Comparison of ENCODE assay signal across 27 cellular contexts in genomic region chr18:58601468-58602266, GRCh38. TPM values are rescaled to one million over a fixed set of nuclear protein-coding genes. Genes with fewer than 3 reads are reported as not detected.
DNase-seq lines count a peak whose midpoint lies in the region; ATAC-seq, FAIRE-seq and TF ChIP-seq lines count a peak whose summit lies in the region.
"Had no signal": no experiment of that assay in that cellular context is flagged by ENCODE, and none has a peak within 500 bp of the region (broad histone marks: within the 10 kb centered on the region; RNA-seq: fewer than 3 reads in every experiment).

No MANE protein-coding gene starts in this region.

- peak overlapping the region; percentile 23; the same call in 1 of the 2 replicates for H2BK15ac ChIP-seq in H1 (ENCODE audit: low read length)

- H3K4me1 ChIP-seq in GM23338 (ENCODE audit: insufficient read depth) (peaks cover 13% of the 10 kb centered on the region), H1 (replicated peaks in 1 of 4; ENCODE audit: control insufficient read depth in 3 of 4, insufficient read depth in 4 of 4, low read length in 3 of 4) (peaks cover 0 to 6% (median 3%) of the 10 kb centered on the region in 4 experiments; a peak in 4 of 7 replicates), liver (ENCODE audit: control insufficient read depth in 4 of 4, insufficient read depth in 4 of 4, low read length in 3 of 4) (peaks cover 5 to 23% (median 15%) of the 10 kb centered on the region in 4 donors), trophoblast cell (ENCODE audit: control insufficient read depth in 1 of 2, insufficient read depth in 2 of 2, low read length in 2 of 2) (peaks cover 20 to 27% of the 10 kb centered on the region in 2 experiments), uterus (peaks cover 0 to 5% of the 10 kb centered on the region in 2 donors)
- H3K4me1 ChIP-seq: SJCRH30 had no signal

- H3K14ac ChIP-seq in H1 (ENCODE audit: insufficient read length) (no peak overlapping the region), trophoblast cell (ENCODE audit: low read length) (peak overlapping the region; percentile 24)

- H4K91ac ChIP-seq in H1 (replicated peaks; ENCODE audit: insufficient read length, low read length) (peak overlapping the region; percentile 1), trophoblast cell (ENCODE audit: low read depth, low read length) (peak overlapping the region; percentile 70)

- intact Hi-C loops in uterus (cut with DNase I; ENCODE audit: low total_unique reads), result no loop called here

- H3K4me2 ChIP-seq in GM23338 (no peak overlapping the region), H1 (ENCODE audit: insufficient read depth in 1 of 2, low read depth in 2 of 2, low read length in 2 of 2) (no peak overlapping the region), trophoblast cell (ENCODE audit: low read length) (no peak overlapping the region)
- H3K4me2 ChIP-seq: A549; BLaER1 treated with 17β-estradiol and CSF1 and Interleukin-3, amounts not matched to agents 10 nM and 100 nM; PC-9 had no signal

- H2AK5ac ChIP-seq in H1 (ENCODE audit: low read depth, low read length), result no peak overlapping the region
- H2AK5ac ChIP-seq in trophoblast cell (ENCODE audit: low read length), result peak overlapping the region; percentile 31

- H3K4ac ChIP-seq in H1 (replicated peaks; ENCODE audit: insufficient read length, low read depth, low read length) (no peak overlapping the region), trophoblast cell (ENCODE audit: low read depth, low read length) (no peak overlapping the region)

- H3K23ac ChIP-seq in H1 (ENCODE audit: insufficient read length) (no peak overlapping the region), trophoblast cell (ENCODE audit: low read length) (no peak overlapping the region)

- TF ChIP-seq CTCF in GM23338 (conservative IDR thresholded peaks at IDR 0.05; ENCODE audit: low read depth in 2 of 2), result no peak
- no peak for TF ChIP-seq CTCF in H1 (IDR thresholded peaks at IDR 0.05; ENCODE audit: control extremely low read depth in 1 of 3, insufficient read depth in 1 of 3, low read depth in 1 of 3, low read length in 3 of 3)
- peak; percentile 16 for TF ChIP-seq CTCF in liver (IDR thresholded peaks at IDR 0.05; ENCODE audit: low read depth, low read length, missing input control)
- no peak for TF ChIP-seq CTCF in uterus (IDR thresholded peaks at IDR 0.05)

- H3K4me1 Mint-ChIP-seq in GM23338, result peaks cover 11% of the 10 kb centered on the region

- no peak for FAIRE-seq in H1 (lab: Jason Lieb, UNC)
- FAIRE-seq: A549, GM12891, H54 had no signal

- ATAC-seq in GM23338, result no peak
- ATAC-seq: A549, Right ventricle myocardium inferior, SK-N-SH treated with all-trans-retinoic acid at 6 μM for 48 hours had no signal

- H3K27ac ChIP-seq in GM23338 (ENCODE audit: low read depth), result no peak overlapping the region
- H3K27ac ChIP-seq in H1 (ENCODE audit: low read depth, low read length), result no peak overlapping the region
- peak overlapping the region; percentile 46 to 84 for H3K27ac ChIP-seq in liver (ENCODE audit: low read depth in 1 of 2, low read length in 2 of 2)
- H3K27ac ChIP-seq in trophoblast cell (ENCODE audit: low read depth, low read length), result peak overlapping the region; percentile 68
- no peak overlapping the region for H3K27ac ChIP-seq in uterus
- H3K27ac ChIP-seq: BLaER1 treated with 17β-estradiol and CSF1 and Interleukin-3, amounts not matched to agents 10 nM and 100 nM; PC-9; SJCRH30 had no signal

- H3K27me3 ChIP-seq in GM23338 (ENCODE audit: insufficient read depth) (no peaks in the 10 kb centered on the region), H1 (replicated peaks in 1 of 4; ENCODE audit: control insufficient read depth in 3 of 4, extremely low read depth in 1 of 4, insufficient read depth in 3 of 4, low read length in 3 of 4) (no peaks in the 10 kb centered on the region), liver (ENCODE audit: control insufficient read depth in 4 of 4, insufficient read depth in 4 of 4, low read length in 3 of 4) (no peaks in the 10 kb centered on the region), trophoblast cell (ENCODE audit: insufficient read depth, low read length) (no peaks in the 10 kb centered on the region), uterus (no peaks in the 10 kb centered on the region)
- H3K27me3 ChIP-seq: BLaER1 treated with 17β-estradiol and CSF1 and Interleukin-3, amounts not matched to agents 10 nM and 100 nM; MG63; SJCRH30 had no signal

- TF ChIP-seq EP300 in H1 (IDR thresholded peaks at IDR 0.05; ENCODE audit: borderline replicate concordance in 1 of 2, low read depth in 2 of 2, low read length in 2 of 2), result no peak

- H4K20me1 ChIP-seq in GM23338 (replicated peaks; ENCODE audit: insufficient read depth) (no peaks in the 10 kb centered on the region), H1 (replicated peaks in 1 of 2; ENCODE audit: control insufficient read depth in 1 of 2, insufficient read depth in 2 of 2, low read length in 2 of 2) (no peaks in the 10 kb centered on the region)
- H4K20me1 ChIP-seq: BLaER1 treated with 17β-estradiol and CSF1 and Interleukin-3, amounts not matched to agents 10 nM and 100 nM had no signal

- H3K9me3 ChIP-seq in H1 (ENCODE audit: insufficient read depth in 2 of 2, low read depth in 1 of 2, low read length in 1 of 2), result peaks cover 6% of the 10 kb centered on the region in 2 experiments; a peak in 2 of 4 replicates
- peaks cover 0 to 2% (median 0%) of the 10 kb centered on the region in 4 donors for H3K9me3 ChIP-seq in liver (ENCODE audit: control insufficient read depth in 4 of 4, low read length in 3 of 4)
- H3K9me3 ChIP-seq in trophoblast cell (ENCODE audit: insufficient read depth, low read depth, low read length), result peaks cover 8% of the 10 kb centered on the region
- H3K9me3 ChIP-seq in uterus, result no peaks in the 10 kb centered on the region
- H3K9me3 ChIP-seq: SJCRH30 had no signal

- peaks cover 8% of the 10 kb centered on the region; the same call in 2 of the 3 replicates for H3K9me3 Mint-ChIP-seq in GM23338

- H3K4me3 Mint-ChIP-seq in GM23338, result no peak overlapping the region

- H3F3A ChIP-seq in GM23338 (replicated peaks; ENCODE audit: low read depth), result no peaks in the 10 kb centered on the region

- no peak overlapping the region; the same call in 1 of the 2 replicates for H2BK12ac ChIP-seq in H1 (ENCODE audit: low read depth, low read length)
- H2BK12ac ChIP-seq in trophoblast cell (ENCODE audit: low read length), result peak overlapping the region; percentile 55

- peak overlapping the region; percentile 13 for H2BK120ac ChIP-seq in H1 (replicated peaks; ENCODE audit: low read depth, low read length)
- H2BK120ac ChIP-seq in trophoblast cell (ENCODE audit: insufficient read depth, low read length, poor library complexity), result peak overlapping the region; percentile 46

- peak overlapping the region; percentile 28 for H4K12ac ChIP-seq in trophoblast cell (ENCODE audit: low read depth, low read length)

- 0 out of 2 replicates have a peak overlapping the region, but pooled peaks have one; percentile 16 for H2BK5ac ChIP-seq in H1 (ENCODE audit: low read depth, low read length)
- peak overlapping the region; percentile 80 for H2BK5ac ChIP-seq in trophoblast cell (ENCODE audit: low read depth, low read length, poor library complexity)

- H3K56ac ChIP-seq in H1 (replicated peaks; ENCODE audit: insufficient read length, low read depth, low read length), result no peak overlapping the region

- H2AFZ ChIP-seq in GM23338, result peak overlapping the region; percentile 52; the same call in 1 of the 2 replicates
- H2AFZ ChIP-seq in H1 (ENCODE audit: low read length), result no peak overlapping the region
- no peak overlapping the region for H2AFZ ChIP-seq in trophoblast cell (ENCODE audit: insufficient read depth, low read length, poor library complexity)
- H2AFZ ChIP-seq: PC-9 had no signal

- TF ChIP-seq POLR2A in H1 (IDR thresholded peaks at IDR 0.05; ENCODE audit: control extremely low read depth in 1 of 2, low read depth in 2 of 2, low read length in 2 of 2) (no peak), uterus (IDR thresholded peaks at IDR 0.05) (no peak)

- CTCF ChIA-PET in H1 (lab: Charles Lee; ENCODE audit: partially characterized antibody), result no interaction called here

- H2BK20ac ChIP-seq in H1 (ENCODE audit: low read length), result peak overlapping the region; percentile 66; the same call in 1 of the 2 replicates

- H3K27ac Mint-ChIP-seq in GM23338, result no peak overlapping the region
- H3K27ac Mint-ChIP-seq: CD4-positive, alpha-beta memory T cell had no signal

- H3K79me1 ChIP-seq in H1 (ENCODE audit: low read depth, low read length) (no peaks in the 10 kb centered on the region), trophoblast cell (ENCODE audit: low read length) (peaks cover 29% of the 10 kb centered on the region)

- H3K36me3 ChIP-seq in GM23338 (ENCODE audit: insufficient read depth), result no peaks in the 10 kb centered on the region
- H3K36me3 ChIP-seq in H1 (ENCODE audit: control insufficient read depth in 2 of 4, insufficient read depth in 4 of 4, low read length in 3 of 4), result no peaks in the 10 kb centered on the region
- no peaks in the 10 kb centered on the region for H3K36me3 ChIP-seq in liver (ENCODE audit: control insufficient read depth in 4 of 4, insufficient read depth in 3 of 4, low read depth in 1 of 4, low read length in 3 of 4)
- peaks cover 3% of the 10 kb centered on the region in 2 experiments for H3K36me3 ChIP-seq in trophoblast cell (ENCODE audit: control insufficient read depth in 1 of 2, insufficient read depth in 2 of 2, low read length in 2 of 2)
- H3K36me3 ChIP-seq in uterus, result no peaks in the 10 kb centered on the region
- H3K36me3 ChIP-seq: BLaER1 treated with 17β-estradiol and CSF1 and Interleukin-3, amounts not matched to agents 10 nM and 100 nM; MG63; SJCRH30 had no signal

- H3K79me2 ChIP-seq in GM23338 (replicated peaks; ENCODE audit: insufficient read depth) (no peaks in the 10 kb centered on the region), H1 (ENCODE audit: control insufficient read depth in 1 of 2, insufficient read depth in 2 of 2, low read length in 2 of 2) (no peaks in the 10 kb centered on the region), trophoblast cell (ENCODE audit: control insufficient read depth, insufficient read depth, low read length, poor library complexity) (peaks cover 2% of the 10 kb centered on the region)

- H3K27me3 Mint-ChIP-seq in GM23338 (ENCODE audit: insufficient read depth, low read depth, poor library complexity), result peaks cover 3% of the 10 kb centered on the region
- H3K27me3 Mint-ChIP-seq: CD4-positive, alpha-beta memory T cell had no signal

- H3K23me2 ChIP-seq in H1 (ENCODE audit: low read depth, low read length), result no peaks in the 10 kb centered on the region

- no peak overlapping the region for H4K5ac ChIP-seq in H1 (ENCODE audit: insufficient read length, low read depth, low read length)

- no peak overlapping the region for H3K9ac ChIP-seq in H1 (replicated peaks in 1 of 4; ENCODE audit: extremely low read depth in 1 of 4, low read depth in 3 of 4, low read length in 3 of 4)
- H3K9ac ChIP-seq in liver (ENCODE audit: low read depth in 1 of 2, low read length in 2 of 2), result no peak overlapping the region
- H3K9ac ChIP-seq in trophoblast cell (ENCODE audit: low read length), result no peak overlapping the region
- H3K9ac ChIP-seq: BLaER1 treated with 17β-estradiol and CSF1 and Interleukin-3, amounts not matched to agents 10 nM and 100 nM had no signal

- TF ChIP-seq RAD21 in H1 (IDR thresholded peaks at IDR 0.05 in 1 of 2, conservative IDR thresholded peaks at IDR 0.05 in 1 of 2; ENCODE audit: low read depth in 2 of 2, low read length in 2 of 2), result no peak
- peak; percentile 61 to 70 for TF ChIP-seq RAD21 in liver (IDR thresholded peaks at IDR 0.05)

- H3K9me2 ChIP-seq in GM23338 (ENCODE audit: insufficient read depth), result no peaks in the 10 kb centered on the region

- no peak overlapping the region; the same call in 1 of the 2 replicates for H3K18ac ChIP-seq in H1 (ENCODE audit: extremely low read depth, low read length)
- H3K18ac ChIP-seq in trophoblast cell (ENCODE audit: low read length), result peak overlapping the region; percentile 33

- H4K8ac ChIP-seq in H1 (ENCODE audit: extremely low read depth, insufficient read depth, low read length), result no peak overlapping the region
- no peak overlapping the region for H4K8ac ChIP-seq in trophoblast cell (ENCODE audit: low read depth, low read length)

- peaks cover 6% of the 10 kb centered on the region; the same call in 2 of the 3 replicates for H3K36me3 Mint-ChIP-seq in GM23338 (ENCODE audit: low read depth)

- H3K4me3 ChIP-seq in GM23338 (no peak overlapping the region), H1 (ENCODE audit: extremely low read depth in 1 of 4, insufficient read depth in 2 of 4, low read depth in 3 of 4, low read length in 4 of 4) (no peak overlapping the region; a peak in 1 of 8 replicates), liver (ENCODE audit: low read depth in 1 of 3, low read length in 3 of 3) (peak overlapping the region in 1 of 3 donors; percentile 6), trophoblast cell (ENCODE audit: low read depth, low read length) (no peak overlapping the region), uterus (no peak overlapping the region)
- H3K4me3 ChIP-seq: A549; BLaER1 treated with 17β-estradiol and CSF1 and Interleukin-3, amounts not matched to agents 10 nM and 100 nM; MG63; PC-9; SJCRH30 had no signal

- DNase-seq in GM23338 (ENCODE audit: low spot score) (no peak), H1 (ENCODE audit: low read depth in 1 of 2, low spot score in 2 of 2) (no peak), trophoblast cell (no peak), uterus (no peak), OCI-M2 (lab: John Stamatoyannopoulos, UW; ENCODE audit: unreplicated experiment) (no peak)
- DNase-seq in stimulated activated CD4-positive, alpha-beta T cell treated with anti-CD3 and anti-CD28 coated beads, Interleukin-2, amount 100 ng/mL, for 24 hours, result no peak
- DNase-seq: AML-193; CD4-positive, alpha-beta memory T cell; COR-L47; DMS79 treated with DMSO at 0.1 percent for 48 hours; GF-D8; KBM-7; MG63; NCI-H2029; NCI-H446; NCI-H524 treated with DMSO at 0.1 percent for 48 hours; NCI-H774; PC-9; SJCRH30 had no signal

- POLR2A ChIA-PET in H1 (lab: Charles Lee; ENCODE audit: partially characterized antibody), result no interaction called here

- WGBS in H1 (ENCODE audit: extremely low coverage in 1 of 2, insufficient coverage in 1 of 2, insufficient read length in 1 of 2, insufficient replicate concordance in 2 of 2, low coverage in 1 of 2, low lambda C conversion rate in 2 of 2, missing lambda C conversion rate in 1 of 2), 2 experiments, result 84% methylated on average over 9 of the region's 9 CpGs; no CpG with 5 or more reads in 1 of the 2 experiments
- WGBS in liver, result 50% methylated on average over 9 of the region's 9 CpGs
- no CpG with 5 or more reads among the region's 9 CpGs for WGBS in trophoblast cell (ENCODE audit: extremely low coverage, insufficient coverage, insufficient read length)

RNA-seq across cellular contexts. Expression of gene ALPK2, which starts 27.2 kb away (rescaled TPM):
- total RNA-seq in GM23338 (2014; rRNA removed; shearing (Covaris generic)), result 0.03 and 1.4 TPM in 2 replicates
- polyA plus RNA-seq in GM23338 (2016; fragmentation: Nextera tagmentation; extraction: Ambion mirVana), result 0.14 and 0.23 TPM in 2 replicates
- 0.38 and 0.41 TPM in 2 replicates for total RNA-seq in H1 (2021; fragmentation: NEBNext Ultra II Directional; extraction: Animal tissue kit (Norgen Biotek cat#: 25700))
- polyA plus RNA-seq in H1 (2011; rRNA removed), result 0.09 and 0.13 TPM in 2 replicates
- 0.31 TPM for polyA plus RNA-seq in H1 (2011; cell fraction: cytosol; rRNA removed)
- 0.19 TPM for polyA plus RNA-seq in H1 (2011; cell fraction: nucleus; rRNA removed)
- 0.15 to 0.65 TPM (median 0.39 TPM) in 4 replicates for polyA plus RNA-seq in H1 (2012, experiment 1 of 2)
- not detected for polyA plus RNA-seq in H1 (2012, experiment 2 of 2)
- polyA plus RNA-seq in H1 (2013, experiment 1 of 2), result 0.12 TPM
- polyA plus RNA-seq in H1 (2013, experiment 2 of 2), result 0.28 TPM
- 0.49 and 0.54 TPM in 2 replicates for polyA minus RNA-seq in H1 (2011; rRNA and poly(A)+ RNA removed)
- 1.6 TPM for polyA minus RNA-seq in H1 (2011; cell fraction: cytosol; rRNA and poly(A)+ RNA removed)
- polyA minus RNA-seq in H1 (2011; cell fraction: nucleus; rRNA and poly(A)+ RNA removed), result 1.3 TPM
- 10 to 100 TPM in 1 of 2 donors, under 1 TPM in 1; 0.05 to 14.5 TPM for total RNA-seq in liver
- polyA plus RNA-seq in liver, result under 1 TPM; 0.03 to 0.94 TPM
- polyA plus RNA-seq in trophoblast cell (2013), result 8.5 and 8.7 TPM in 2 replicates
- under 1 TPM in 2 of 4 donors, not detected in 2; 0.18 to 0.41 TPM for total RNA-seq in uterus
- total RNA-seq: HT-29 had no signal

Comparison
In these comparisons a context has a peak if more than half of its experiments do, and no peak if none do; other contexts are left out.
1. H3K27ac ChIP-seq: peak in liver (2 of 2) and trophoblast cell (single experiment); none in GM23338 (single experiment), H1 (single experiment) and uterus (0 of 2).